Comparison of ENCODE assay signal across 15 cellular contexts in genomic region chr7:26348234-26348851, GRCh38.
DNase-seq lines count a peak whose midpoint lies in the region; ATAC-seq and TF ChIP-seq lines count a peak whose summit lies in the region.
"Had no signal": no experiment of that assay in that cellular context is flagged by ENCODE, and none has a peak within 500 bp of the region (broad histone marks: within the 10 kb centered on the region; RNA-seq: fewer than 3 reads in every experiment).

No MANE protein-coding gene starts in this region.

- H3K4me3 ChIP-seq in MM.1S (ENCODE audit: low read length): no peak overlapping the region
- H3K4me3 ChIP-seq: cardiac muscle cell, lung had no signal

- no peak overlapping the region for H3K9ac ChIP-seq in MM.1S (ENCODE audit: low read length)
- H3K9ac ChIP-seq: KMS-11 had no signal

- H3K9me2 ChIP-seq in MM.1S (replicated peaks; ENCODE audit: insufficient read depth, low read length): no peaks in the 10 kb centered on the region

- H4K20me1 ChIP-seq in MM.1S (ENCODE audit: insufficient read depth, low read length): no peaks in the 10 kb centered on the region

- H3K27ac ChIP-seq in MM.1S (ENCODE audit: low read length): no peak overlapping the region
- H3K27ac ChIP-seq: cardiac muscle cell, KMS-11 had no signal

- no peaks in the 10 kb centered on the region for H3K9me3 ChIP-seq in MM.1S (replicated peaks; ENCODE audit: insufficient read depth, low read length)

- ATAC-seq in GM18498 (IDR thresholded peaks at IDR 0.05; ENCODE audit: unreplicated experiment): peak; percentile 64
- ATAC-seq in GM21515 (IDR thresholded peaks at IDR 0.05; ENCODE audit: unreplicated experiment): peak; percentile 57
- ATAC-seq in HG03432 (IDR thresholded peaks at IDR 0.05; ENCODE audit: unreplicated experiment): peak; percentile 80
- no peak for ATAC-seq in stimulated activated naive CD8-positive, alpha-beta T cell treated with anti-CD3 and anti-CD28 coated beads, Interleukin-15, Interleukin-2, amounts not matched to agents 100 U/mL and 50 U/mL, for 24 hours
- ATAC-seq: activated T-cell treated with anti-CD3 and anti-CD28 coated beads, Interleukin-2, amount 50 U/mL, for 72 hours; right cardiac atrium had no signal

- H3K36me3 ChIP-seq in MM.1S (replicated peaks; ENCODE audit: insufficient read depth, low read length): no peaks in the 10 kb centered on the region
- H3K36me3 ChIP-seq: cardiac muscle cell had no signal

- DNase-seq in kidney glomerular epithelial cell (lab: John Stamatoyannopoulos, UW): peak; percentile 78
- DNase-seq in GOT3 (lab: John Stamatoyannopoulos, UW): no peak
- no peak for DNase-seq in MM.1S
- no peak for DNase-seq in NCI-H1048 (lab: John Stamatoyannopoulos, UW)
- DNase-seq in stimulated activated naive CD8-positive, alpha-beta T cell treated with anti-CD3 and anti-CD28 coated beads, Interleukin-15, Interleukin-2, amounts not matched to agents 100 U/mL and 50 U/mL, for 24 hours: no peak
- DNase-seq: activated T-cell treated with anti-CD3 and anti-CD28 coated beads, Interleukin-2, amount 50 U/mL, for 72 hours; NCI-H524; right cardiac atrium; T-helper 2 cell had no signal

- no peak overlapping the region for H2AFZ ChIP-seq in MM.1S (ENCODE audit: low read length)

- no peak for TF ChIP-seq CTCF in MM.1S (IDR thresholded peaks at IDR 0.05; ENCODE audit: low read length)

- H3K79me2 ChIP-seq in MM.1S (ENCODE audit: low read length): no peaks in the 10 kb centered on the region

- H3F3A ChIP-seq in MM.1S (ENCODE audit: insufficient read depth, low read length): no peaks in the 10 kb centered on the region

- no peaks in the 10 kb centered on the region for H3K27me3 ChIP-seq in MM.1S (replicated peaks; ENCODE audit: insufficient read depth, low read length)
- H3K27me3 ChIP-seq: cardiac muscle cell had no signal

- H3K4me2 ChIP-seq in MM.1S (ENCODE audit: low read depth, low read length): no peak overlapping the region
- H3K4me2 ChIP-seq: KMS-11 had no signal

- no peaks in the 10 kb centered on the region for H3K4me1 ChIP-seq in MM.1S (ENCODE audit: low read length)
